In the genomic region with DNA sequence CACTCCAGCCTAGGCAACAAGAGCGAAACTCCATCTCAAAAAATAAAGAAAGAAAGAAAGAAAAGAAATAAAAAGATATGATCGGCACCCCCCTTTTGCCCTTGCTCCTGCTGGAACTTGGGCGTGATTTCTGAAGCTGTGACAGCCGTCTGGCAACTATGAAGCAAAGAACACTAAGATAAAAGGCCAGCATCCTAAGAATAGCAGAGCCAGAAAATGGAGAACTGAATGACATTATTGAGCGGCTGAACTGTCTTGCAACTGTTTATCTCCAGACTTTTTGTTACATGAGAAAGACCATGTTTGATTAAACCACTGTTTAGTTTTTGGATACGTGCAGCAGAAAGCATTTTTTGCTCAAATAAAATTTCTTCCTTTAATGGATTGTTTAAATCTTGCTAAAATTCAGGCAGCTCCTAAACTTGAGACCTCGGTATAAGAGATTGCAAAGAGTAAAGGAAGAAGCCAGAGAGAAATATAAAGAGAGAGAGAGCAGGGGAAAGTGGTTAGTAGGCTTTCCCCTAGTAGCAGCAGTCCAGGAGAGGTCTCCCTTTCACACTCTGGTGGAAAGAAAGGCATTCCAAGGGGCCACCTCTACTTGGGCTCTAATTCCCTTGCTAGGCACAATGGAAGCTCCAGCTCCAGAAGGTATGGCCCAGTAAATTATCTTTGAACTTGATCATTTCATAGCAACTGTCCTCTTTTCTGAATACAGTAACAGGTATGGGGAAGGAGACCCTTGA, we compare ENCODE assay signal across 1 cellular context.
TF ChIP-seq lines count a peak whose summit lies in the region.

No MANE protein-coding gene starts in this region.

TF ChIP-seq in H1, 55 proteins besides CTCF, POLR2A, EP300 and RAD21:
- TF ChIP-seq HDAC6 (IDR thresholded peaks at IDR 0.05; ENCODE audit: low read depth, low read length) (no peak), CHD2 (IDR thresholded peaks at IDR 0.05; ENCODE audit: low read length) (no peak), PHF8 (conservative IDR thresholded peaks at IDR 0.05; ENCODE audit: low read depth, low read length) (no peak), CREB1 (IDR thresholded peaks at IDR 0.05) (no peak), CBX5 (IDR thresholded peaks at IDR 0.05; ENCODE audit: low read depth, low read length) (no peak), JUN (IDR thresholded peaks at IDR 0.05; ENCODE audit: low read depth, low read length) (no peak), CBX8 (IDR thresholded peaks at IDR 0.05; ENCODE audit: borderline replicate concordance, low read depth, low read length) (no peak), CEBPB (IDR thresholded peaks at IDR 0.05; ENCODE audit: low read depth, low read length) (no peak), BRCA1 (IDR thresholded peaks at IDR 0.05; ENCODE audit: low read depth, low read length) (no peak), TEAD4 (IDR thresholded peaks at IDR 0.05; ENCODE audit: low read depth, low read length) (0 out of 2 replicates have a peak, but pooled peaks have one; percentile 45), SP1 (IDR thresholded peaks at IDR 0.05; ENCODE audit: low read depth, low read length) (0 out of 2 replicates have a peak, but pooled peaks have one; percentile 3)
- TF ChIP-seq, protein P1, sequence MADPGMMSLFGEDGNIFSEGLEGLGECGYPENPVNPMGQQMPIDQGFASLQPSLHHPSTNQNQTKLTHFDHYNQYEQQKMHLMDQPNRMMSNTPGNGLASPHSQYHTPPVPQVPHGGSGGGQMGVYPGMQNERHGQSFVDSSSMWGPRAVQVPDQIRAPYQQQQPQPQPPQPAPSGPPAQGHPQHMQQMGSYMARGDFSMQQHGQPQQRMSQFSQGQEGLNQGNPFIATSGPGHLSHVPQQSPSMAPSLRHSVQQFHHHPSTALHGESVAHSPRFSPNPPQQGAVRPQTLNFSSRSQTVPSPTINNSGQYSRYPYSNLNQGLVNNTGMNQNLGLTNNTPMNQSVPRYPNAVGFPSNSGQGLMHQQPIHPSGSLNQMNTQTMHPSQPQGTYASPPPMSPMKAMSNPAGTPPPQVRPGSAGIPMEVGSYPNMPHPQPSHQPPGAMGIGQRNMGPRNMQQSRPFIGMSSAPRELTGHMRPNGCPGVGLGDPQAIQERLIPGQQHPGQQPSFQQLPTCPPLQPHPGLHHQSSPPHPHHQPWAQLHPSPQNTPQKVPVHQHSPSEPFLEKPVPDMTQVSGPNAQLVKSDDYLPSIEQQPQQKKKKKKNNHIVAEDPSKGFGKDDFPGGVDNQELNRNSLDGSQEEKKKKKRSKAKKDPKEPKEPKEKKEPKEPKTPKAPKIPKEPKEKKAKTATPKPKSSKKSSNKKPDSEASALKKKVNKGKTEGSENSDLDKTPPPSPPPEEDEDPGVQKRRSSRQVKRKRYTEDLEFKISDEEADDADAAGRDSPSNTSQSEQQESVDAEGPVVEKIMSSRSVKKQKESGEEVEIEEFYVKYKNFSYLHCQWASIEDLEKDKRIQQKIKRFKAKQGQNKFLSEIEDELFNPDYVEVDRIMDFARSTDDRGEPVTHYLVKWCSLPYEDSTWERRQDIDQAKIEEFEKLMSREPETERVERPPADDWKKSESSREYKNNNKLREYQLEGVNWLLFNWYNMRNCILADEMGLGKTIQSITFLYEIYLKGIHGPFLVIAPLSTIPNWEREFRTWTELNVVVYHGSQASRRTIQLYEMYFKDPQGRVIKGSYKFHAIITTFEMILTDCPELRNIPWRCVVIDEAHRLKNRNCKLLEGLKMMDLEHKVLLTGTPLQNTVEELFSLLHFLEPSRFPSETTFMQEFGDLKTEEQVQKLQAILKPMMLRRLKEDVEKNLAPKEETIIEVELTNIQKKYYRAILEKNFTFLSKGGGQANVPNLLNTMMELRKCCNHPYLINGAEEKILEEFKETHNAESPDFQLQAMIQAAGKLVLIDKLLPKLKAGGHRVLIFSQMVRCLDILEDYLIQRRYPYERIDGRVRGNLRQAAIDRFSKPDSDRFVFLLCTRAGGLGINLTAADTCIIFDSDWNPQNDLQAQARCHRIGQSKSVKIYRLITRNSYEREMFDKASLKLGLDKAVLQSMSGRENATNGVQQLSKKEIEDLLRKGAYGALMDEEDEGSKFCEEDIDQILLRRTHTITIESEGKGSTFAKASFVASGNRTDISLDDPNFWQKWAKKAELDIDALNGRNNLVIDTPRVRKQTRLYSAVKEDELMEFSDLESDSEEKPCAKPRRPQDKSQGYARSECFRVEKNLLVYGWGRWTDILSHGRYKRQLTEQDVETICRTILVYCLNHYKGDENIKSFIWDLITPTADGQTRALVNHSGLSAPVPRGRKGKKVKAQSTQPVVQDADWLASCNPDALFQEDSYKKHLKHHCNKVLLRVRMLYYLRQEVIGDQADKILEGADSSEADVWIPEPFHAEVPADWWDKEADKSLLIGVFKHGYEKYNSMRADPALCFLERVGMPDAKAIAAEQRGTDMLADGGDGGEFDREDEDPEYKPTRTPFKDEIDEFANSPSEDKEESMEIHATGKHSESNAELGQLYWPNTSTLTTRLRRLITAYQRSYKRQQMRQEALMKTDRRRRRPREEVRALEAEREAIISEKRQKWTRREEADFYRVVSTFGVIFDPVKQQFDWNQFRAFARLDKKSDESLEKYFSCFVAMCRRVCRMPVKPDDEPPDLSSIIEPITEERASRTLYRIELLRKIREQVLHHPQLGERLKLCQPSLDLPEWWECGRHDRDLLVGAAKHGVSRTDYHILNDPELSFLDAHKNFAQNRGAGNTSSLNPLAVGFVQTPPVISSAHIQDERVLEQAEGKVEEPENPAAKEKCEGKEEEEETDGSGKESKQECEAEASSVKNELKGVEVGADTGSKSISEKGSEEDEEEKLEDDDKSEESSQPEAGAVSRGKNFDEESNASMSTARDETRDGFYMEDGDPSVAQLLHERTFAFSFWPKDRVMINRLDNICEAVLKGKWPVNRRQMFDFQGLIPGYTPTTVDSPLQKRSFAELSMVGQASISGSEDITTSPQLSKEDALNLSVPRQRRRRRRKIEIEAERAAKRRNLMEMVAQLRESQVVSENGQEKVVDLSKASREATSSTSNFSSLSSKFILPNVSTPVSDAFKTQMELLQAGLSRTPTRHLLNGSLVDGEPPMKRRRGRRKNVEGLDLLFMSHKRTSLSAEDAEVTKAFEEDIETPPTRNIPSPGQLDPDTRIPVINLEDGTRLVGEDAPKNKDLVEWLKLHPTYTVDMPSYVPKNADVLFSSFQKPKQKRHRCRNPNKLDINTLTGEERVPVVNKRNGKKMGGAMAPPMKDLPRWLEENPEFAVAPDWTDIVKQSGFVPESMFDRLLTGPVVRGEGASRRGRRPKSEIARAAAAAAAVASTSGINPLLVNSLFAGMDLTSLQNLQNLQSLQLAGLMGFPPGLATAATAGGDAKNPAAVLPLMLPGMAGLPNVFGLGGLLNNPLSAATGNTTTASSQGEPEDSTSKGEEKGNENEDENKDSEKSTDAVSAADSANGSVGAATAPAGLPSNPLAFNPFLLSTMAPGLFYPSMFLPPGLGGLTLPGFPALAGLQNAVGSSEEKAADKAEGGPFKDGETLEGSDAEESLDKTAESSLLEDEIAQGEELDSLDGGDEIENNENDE (IDR thresholded peaks at IDR 0.05; ENCODE audit: insufficient replicate concordance, low read length) = no peak
